In the genomic region with DNA sequence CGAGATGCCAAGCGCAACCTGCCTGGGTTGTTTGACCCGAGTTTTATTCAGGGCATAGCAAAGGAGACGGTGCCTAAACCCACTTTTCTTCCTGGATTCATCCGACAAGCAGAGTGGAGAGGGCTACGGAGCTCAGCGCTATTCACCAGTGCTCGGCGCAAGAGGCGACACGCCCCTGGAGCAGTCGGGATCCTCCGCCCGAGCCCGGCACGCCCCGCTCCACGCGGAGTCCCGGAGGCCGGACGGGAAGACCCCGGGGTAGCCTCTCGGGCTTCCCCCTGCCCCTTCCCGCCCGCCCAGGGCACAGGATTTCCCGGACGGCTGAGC, we compare ENCODE assay signal across 8 cellular contexts. TPM values are rescaled to one million over a fixed set of nuclear protein-coding genes. Genes with fewer than 3 reads are reported as not detected.
DNase-seq lines count a peak whose midpoint lies in the region; ATAC-seq and TF ChIP-seq lines count a peak whose summit lies in the region.

No MANE protein-coding gene starts in this region.

- peaks cover 56% of the 10 kb centered on the region for H3K4me1 Mint-ChIP-seq in activated T-cell treated with anti-CD3 and anti-CD28 coated beads, Interleukin-2, amount 50 U/mL, for 24 hours (ENCODE audit: low read depth)
- H3K4me1 Mint-ChIP-seq in activated naive CD8-positive, alpha-beta T cell treated with anti-CD3 and anti-CD28 coated beads for 36 hours: peaks cover 52% of the 10 kb centered on the region

- TF ChIP-seq POLR2A in ovary (IDR thresholded peaks at IDR 0.05): no peak

- no peak for TF ChIP-seq EP300 in ovary (IDR thresholded peaks at IDR 0.05)

- no peaks in the 10 kb centered on the region for H3K9me3 ChIP-seq in cardiac muscle cell (ENCODE audit: low read depth)
- H3K9me3 ChIP-seq in ovary: no peaks in the 10 kb centered on the region

- peaks cover 38% of the 10 kb centered on the region for H3K36me3 Mint-ChIP-seq in activated T-cell treated with anti-CD3 and anti-CD28 coated beads, Interleukin-2, amount 50 U/mL, for 24 hours (ENCODE audit: low read depth)
- H3K36me3 Mint-ChIP-seq in activated naive CD8-positive, alpha-beta T cell treated with anti-CD3 and anti-CD28 coated beads for 36 hours: peaks cover 38% of the 10 kb centered on the region

- H3K4me3 ChIP-seq in cardiac muscle cell (peak overlapping the region; percentile 62), ovary (peak overlapping the region; percentile 78)

- H3K27me3 ChIP-seq in cardiac muscle cell: no peaks in the 10 kb centered on the region
- no peaks in the 10 kb centered on the region for H3K27me3 ChIP-seq in ovary

- ATAC-seq in HG02884 (IDR thresholded peaks at IDR 0.05; ENCODE audit: unreplicated experiment): peak; percentile 30

- WGBS in ovary, 3 donors: 0% methylated on average over 4 to 28 of the region's 28 CpGs

- H3K9me3 Mint-ChIP-seq in activated T-cell treated with anti-CD3 and anti-CD28 coated beads, Interleukin-2, amount 50 U/mL, for 24 hours: no peaks in the 10 kb centered on the region
- H3K9me3 Mint-ChIP-seq in activated naive CD8-positive, alpha-beta T cell treated with anti-CD3 and anti-CD28 coated beads for 36 hours: no peaks in the 10 kb centered on the region

- no peak for DNase-seq in activated T-cell treated with anti-CD3 and anti-CD28 coated beads, Interleukin-2, amount 50 U/mL, for 24 hours
- DNase-seq in activated T-cell treated with anti-CD3 and anti-CD28 coated beads for 4 hours (no peak), NCI-H748 (lab: John Stamatoyannopoulos, UW; ENCODE audit: unreplicated experiment) (peak; percentile 78), cardiac muscle cell (ENCODE audit: low read depth in 1 of 2, low spot score in 1 of 2) (peak; percentile 59 to 68), ovary (peak in 1 of 5 donors; percentile 61), cerebellar cortex (ENCODE audit: low spot score) (no peak)
- peak; percentile 69 for DNase-seq in activated naive CD8-positive, alpha-beta T cell treated with anti-CD3 and anti-CD28 coated beads for 36 hours

- H3K27ac Mint-ChIP-seq in activated T-cell treated with anti-CD3 and anti-CD28 coated beads, Interleukin-2, amount 50 U/mL, for 24 hours: peak overlapping the region; percentile 89
- peak overlapping the region; percentile 88 for H3K27ac Mint-ChIP-seq in activated naive CD8-positive, alpha-beta T cell treated with anti-CD3 and anti-CD28 coated beads for 36 hours

- no peaks in the 10 kb centered on the region for H3K27me3 Mint-ChIP-seq in activated T-cell treated with anti-CD3 and anti-CD28 coated beads, Interleukin-2, amount 50 U/mL, for 24 hours
- no peaks in the 10 kb centered on the region for H3K27me3 Mint-ChIP-seq in activated naive CD8-positive, alpha-beta T cell treated with anti-CD3 and anti-CD28 coated beads for 36 hours

- peak overlapping the region; percentile 79 for H3K27ac ChIP-seq in cardiac muscle cell
- peak overlapping the region; percentile 87 to 92 for H3K27ac ChIP-seq in ovary

- intact Hi-C loops in ovary (cut with DNase I): loop anchor here (5.0 to 10.0 kb wide), 4 partner anchors 51 to 113 kb away; no protein-coding TSS in a partner anchor

- H3K36me3 ChIP-seq in cardiac muscle cell (no peaks in the 10 kb centered on the region), ovary (no peaks in the 10 kb centered on the region)

- TF ChIP-seq CTCF in cardiac muscle cell (IDR thresholded peaks at IDR 0.05; ENCODE audit: low read depth, low read length) (no peak), ovary (IDR thresholded peaks at IDR 0.05) (no peak)

- H3K4me1 ChIP-seq in cardiac muscle cell (ENCODE audit: low read depth) (peaks cover 24% of the 10 kb centered on the region), ovary (ENCODE audit: insufficient read depth) (peaks cover 13% of the 10 kb centered on the region)

- peak overlapping the region; percentile 100 for H3K4me3 Mint-ChIP-seq in activated T-cell treated with anti-CD3 and anti-CD28 coated beads, Interleukin-2, amount 50 U/mL, for 24 hours
- H3K4me3 Mint-ChIP-seq in activated naive CD8-positive, alpha-beta T cell treated with anti-CD3 and anti-CD28 coated beads for 36 hours: peak overlapping the region; percentile 81

RNA-seq across cellular contexts. Expression of gene SERINC5, which starts 0.5 kb away (rescaled TPM):
- 10 to 100 TPM; 22.0 to 25.1 TPM for total RNA-seq in activated naive CD8-positive, alpha-beta T cell treated with anti-CD3 and anti-CD28 coated beads for 36 hours
- total RNA-seq in cardiac muscle cell (21.2 and 33.6 TPM in 2 replicates), ovary (10 to 100 TPM; 20.0 to 88.7 (median 49.7) TPM)
- polyA plus RNA-seq in cardiac muscle cell (10.8 and 17.9 TPM in 2 replicates), ovary (10 to 100 TPM; 12.7 to 19.1 TPM)

Comparison
In these comparisons a context has a peak if more than half of its experiments do, and no peak if none do; other contexts are left out.
1. DNase-seq: peak in NCI-H748 (single experiment), activated naive CD8-positive, alpha-beta T cell treated with anti-CD3 and anti-CD28 coated beads for 36 hours (single experiment) and cardiac muscle cell (2 of 2); none in activated T-cell treated with anti-CD3 and anti-CD28 coated beads, Interleukin-2, amount 50 U/mL, for 24 hours (single experiment), activated T-cell treated with anti-CD3 and anti-CD28 coated beads for 4 hours (single experiment) and cerebellar cortex (single experiment).